ENCODE assay signal across 9 cellular contexts in genomic region chr18:75455249-75456183, GRCh38. TPM values are rescaled to one million over a fixed set of nuclear protein-coding genes. Genes with fewer than 3 reads are reported as not detected.
DNase-seq lines count a peak whose midpoint lies in the region; ATAC-seq, FAIRE-seq and TF ChIP-seq lines count a peak whose summit lies in the region.
"Had no signal": no experiment of that assay in that cellular context is flagged by ENCODE, and none has a peak within 500 bp of the region (broad histone marks: within the 10 kb centered on the region; RNA-seq: fewer than 3 reads in every experiment).

No MANE protein-coding gene starts in this region.

- no peak overlapping the region for H3K4me3 ChIP-seq in CD4-positive, alpha-beta memory T cell (ENCODE audit: low read length in 2 of 2)
- H3K4me3 ChIP-seq in heart left ventricle (peak overlapping the region; percentile 41 to 70 (median 58)), pancreas (peak overlapping the region; percentile 14 to 53 (median 32))

- intact Hi-C loops in CD4-positive, alpha-beta memory T cell (cut with micrococcal nuclease), result no loop called here
- intact Hi-C loops in heart left ventricle (cut with DNase I), result loop anchor here in 1 of 10 donors (5.0 kb wide), 1 partner anchor 243 kb away; the partner anchor contains the start of gene TSHZ1
- intact Hi-C loops in pancreas (cut with DNase I), result no loop called here

- H3K27me3 Mint-ChIP-seq in CD4-positive, alpha-beta memory T cell, result peaks cover 29 to 51% of the 10 kb centered on the region in 2 donors
- peaks cover 38% of the 10 kb centered on the region for H3K27me3 Mint-ChIP-seq in WTC11 (ENCODE audit: low read depth)

- H3K9me3 ChIP-seq in CD4-positive, alpha-beta memory T cell (ENCODE audit: control insufficient read depth in 1 of 2, low read length in 2 of 2), result no peaks in the 10 kb centered on the region
- H3K9me3 ChIP-seq in heart left ventricle (peaks cover 0 to 14% (median 0%) of the 10 kb centered on the region in 12 donors), pancreas (no peaks in the 10 kb centered on the region)

- peaks cover 0 to 10% of the 10 kb centered on the region in 2 donors for H3K36me3 Mint-ChIP-seq in CD4-positive, alpha-beta memory T cell
- peaks cover 18% of the 10 kb centered on the region for H3K36me3 Mint-ChIP-seq in WTC11

- H3K4me3 Mint-ChIP-seq in CD4-positive, alpha-beta memory T cell, result peak overlapping the region; percentile 67 to 85 (median 78)
- peak overlapping the region; percentile 78 for H3K4me3 Mint-ChIP-seq in WTC11

- H3K36me3 ChIP-seq in CD4-positive, alpha-beta memory T cell (ENCODE audit: insufficient read depth, low read length), result no peaks in the 10 kb centered on the region
- H3K36me3 ChIP-seq in heart left ventricle (no peaks in the 10 kb centered on the region), pancreas (no peaks in the 10 kb centered on the region)

- WGBS in heart left ventricle, 4 donors, result 6 to 22% (median 9%) methylated on average over 24 to 84 of the region's 84 CpGs
- 10 to 12% methylated on average over 59 to 84 of the region's 84 CpGs for WGBS in pancreas, 2 donors

- POLR2A ChIA-PET in CD4-positive, alpha-beta memory T cell (lab: Charles Lee; ENCODE audit: partially characterized antibody), result no interaction called here
- POLR2A ChIA-PET in WTC11 (lab: Charles Lee), result no interaction called here

- FAIRE-seq in pancreas (lab: Jason Lieb, UNC), result no peak

- peaks cover 3 to 24% (median 17%) of the 10 kb centered on the region in 8 donors for H3K9me3 Mint-ChIP-seq in CD4-positive, alpha-beta memory T cell
- H3K9me3 Mint-ChIP-seq in WTC11, result peaks cover 26% of the 10 kb centered on the region

- no peak for TF ChIP-seq POLR2A in heart left ventricle (IDR thresholded peaks at IDR 0.05)

- no peak overlapping the region for H3K27ac Mint-ChIP-seq in CD4-positive, alpha-beta memory T cell
- H3K27ac Mint-ChIP-seq in WTC11, result no peak overlapping the region

- H3K4me1 ChIP-seq in CD4-positive, alpha-beta memory T cell (ENCODE audit: insufficient read depth, low read length), result peaks cover 10% of the 10 kb centered on the region
- H3K4me1 ChIP-seq in heart left ventricle (peaks cover 0 to 14% (median 0%) of the 10 kb centered on the region in 12 donors), pancreas (no peaks in the 10 kb centered on the region)

- ATAC-seq in WTC11 (peak; percentile 81), heart left ventricle (peak; percentile 24 to 84 (median 83)), pancreas (peak; percentile 40 to 85 (median 72)), GM19397 (IDR thresholded peaks at IDR 0.05; ENCODE audit: unreplicated experiment) (no peak)

- peaks cover 7 to 15% (median 11%) of the 10 kb centered on the region in 4 donors for H3K4me1 Mint-ChIP-seq in CD4-positive, alpha-beta memory T cell
- H3K4me1 Mint-ChIP-seq in WTC11, result peaks cover 17% of the 10 kb centered on the region

- H3K27ac ChIP-seq in CD4-positive, alpha-beta memory T cell (ENCODE audit: low read depth, low read length), result no peak overlapping the region
- H3K27ac ChIP-seq in heart left ventricle, result peak overlapping the region in 4 of 12 donors; percentile 31 to 45 (median 34)
- no peak overlapping the region for H3K27ac ChIP-seq in pancreas

- DNase-seq in CD4-positive, alpha-beta memory T cell, result no peak
- DNase-seq in WTC11 (ENCODE audit: low spot score), result peak; percentile 63
- DNase-seq in heart left ventricle, result peak in 2 of 5 donors; percentile 43 to 67
- peak in 4 of 6 donors; percentile 10 to 66 (median 41) for DNase-seq in pancreas
- no peak for DNase-seq in epidermal melanocyte (ENCODE audit: insufficient read length, low spot score)
- no peak for DNase-seq in SIG-M5 (lab: John Stamatoyannopoulos, UW)
- no peak for DNase-seq in NCI-H128 (lab: John Stamatoyannopoulos, UW; ENCODE audit: unreplicated experiment)

- CTCF ChIA-PET in CD4-positive, alpha-beta memory T cell (lab: Charles Lee; ENCODE audit: partially characterized antibody), result interaction anchor here (0.9 kb wide), 1 partner anchor 965 kb away, joined by 5 read pairs; no protein-coding TSS in a partner anchor
- CTCF ChIA-PET in WTC11 (lab: Charles Lee), result no interaction called here

- peaks cover 16% of the 10 kb centered on the region for H3K27me3 ChIP-seq in CD4-positive, alpha-beta memory T cell (ENCODE audit: insufficient read depth, low read length)
- H3K27me3 ChIP-seq in heart left ventricle (peaks cover 0 to 34% (median 0%) of the 10 kb centered on the region in 9 donors), pancreas (peaks cover 0 to 9% (median 0%) of the 10 kb centered on the region in 4 donors)

- TF ChIP-seq CTCF in WTC11 (IDR thresholded peaks at IDR 0.05) (no peak), heart left ventricle (IDR thresholded peaks at IDR 0.05) (no peak), pancreas (IDR thresholded peaks at IDR 0.05) (no peak)

TF ChIP-seq in WTC11, 78 proteins besides CTCF, POLR2A, EP300 and RAD21 (continues in another document):
- TF ChIP-seq E2F5 (CRISPR knock-in tag; IDR thresholded peaks at IDR 0.05), result peak; percentile 82; the same call in 1 of the 2 replicates
- TF ChIP-seq ATF3 (CRISPR knock-in tag; conservative IDR thresholded peaks at IDR 0.05), result no peak
- no peak for TF ChIP-seq ZSCAN18 (CRISPR knock-in tag; IDR thresholded peaks at IDR 0.05)
- no peak for TF ChIP-seq CDX4 (CRISPR knock-in tag; IDR thresholded peaks at IDR 0.05; ENCODE audit: borderline replicate concordance)
- TF ChIP-seq ERG (CRISPR knock-in tag; IDR thresholded peaks at IDR 0.05), result no peak
- no peak for TF ChIP-seq CREB1 (CRISPR knock-in tag; IDR thresholded peaks at IDR 0.05)
- TF ChIP-seq OVOL2 (CRISPR knock-in tag; IDR thresholded peaks at IDR 0.05; ENCODE audit: borderline replicate concordance), result no peak
- TF ChIP-seq FOXK1 (CRISPR knock-in tag; IDR thresholded peaks at IDR 0.05), result peak; percentile 74
- TF ChIP-seq ZBTB43 (CRISPR knock-in tag; IDR thresholded peaks at IDR 0.05), result peak; percentile 45; the same call in 1 of the 2 replicates
- no peak for TF ChIP-seq JAZF1 (CRISPR knock-in tag; IDR thresholded peaks at IDR 0.05)
- peak; percentile 77; the same call in 1 of the 2 replicates for TF ChIP-seq TP53 (CRISPR knock-in tag; IDR thresholded peaks at IDR 0.05)
- peak; percentile 53; the same call in 1 of the 2 replicates for TF ChIP-seq NFE2L1 (CRISPR knock-in tag; IDR thresholded peaks at IDR 0.05)

RNA-seq across cellular contexts. Expression of gene SMIM21, which starts 28.0 kb away (rescaled TPM):
- total RNA-seq in CD4-positive, alpha-beta memory T cell, result not detected
- not detected for polyA plus RNA-seq in CD4-positive, alpha-beta memory T cell
- total RNA-seq in WTC11 (2021) (not detected in 3 replicates), heart left ventricle (not detected), pancreas (not detected)
- polyA plus RNA-seq in heart left ventricle (not detected), pancreas (under 1 TPM in 1 of 2 donors, not detected in 1; 0.02 TPM)
- total RNA-seq: activated CD8-positive, alpha-beta memory T cell treated with anti-CD3 and anti-CD28 coated beads for 36 hours had no signal

Comparison
In these comparisons a context has a peak if more than half of its experiments do, and no peak if none do; other contexts are left out.
1. DNase-seq: peak in WTC11 (single experiment) and pancreas (4 of 6); none in CD4-positive, alpha-beta memory T cell (0 of 5), epidermal melanocyte (single experiment), SIG-M5 (single experiment) and NCI-H128 (single experiment).
2. H3K4me3 ChIP-seq: peak in heart left ventricle (12 of 12) and pancreas (4 of 4); none in CD4-positive, alpha-beta memory T cell (0 of 2).